8 cellular contexts compared by ENCODE assay signal in the genomic region with DNA sequence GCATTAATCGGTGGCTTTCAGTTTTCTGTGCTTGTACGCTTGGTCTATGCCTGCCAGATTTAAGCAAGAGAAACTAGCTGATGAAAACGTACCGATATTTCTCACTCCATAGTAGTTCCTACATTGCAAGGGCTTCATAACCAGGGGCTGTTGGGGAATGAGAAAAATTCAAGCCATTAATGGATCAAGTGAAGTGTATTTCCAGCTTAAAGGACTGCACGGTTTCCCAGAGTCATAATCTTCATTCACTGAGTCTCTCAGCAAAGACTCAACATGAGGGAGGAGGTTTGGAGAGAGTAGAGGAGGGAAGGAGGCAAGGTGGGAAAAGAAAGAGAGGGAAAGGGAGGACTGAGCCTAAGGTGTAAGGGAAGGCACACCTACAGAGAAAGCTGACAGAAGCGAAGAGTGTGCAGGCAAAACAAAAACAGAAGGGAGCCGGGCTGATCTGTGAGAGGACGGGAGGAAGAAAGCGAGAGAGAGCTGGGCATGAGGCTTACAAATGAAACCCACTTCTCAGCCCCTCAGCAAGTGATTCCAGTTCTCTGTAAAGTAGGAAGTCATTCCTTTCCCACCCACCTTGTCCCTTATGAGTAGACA. TPM values are rescaled to one million over a fixed set of nuclear protein-coding genes. Genes with fewer than 3 reads are reported as not detected.
DNase-seq lines count a peak whose midpoint lies in the region; TF ChIP-seq lines count a peak whose summit lies in the region.

No MANE protein-coding gene starts in this region.

- H3K27ac ChIP-seq in colonic mucosa (peak overlapping the region; percentile 48), neuronal stem cell (replicated peaks; ENCODE audit: low read length) (no peak overlapping the region)

- H3K79me1 ChIP-seq in neuronal stem cell (ENCODE audit: low read depth, low read length), result no peaks in the 10 kb centered on the region

- H2BK12ac ChIP-seq in neuronal stem cell (ENCODE audit: low read length), result no peak overlapping the region

- no CpG with 5 or more reads among the region's 9 CpGs for WGBS in neuronal stem cell (ENCODE audit: extremely low coverage in 2 of 2, insufficient read length in 2 of 2, insufficient replicate concordance in 1 of 2), 2 donors

- no peak overlapping the region for H3K18ac ChIP-seq in neuronal stem cell (ENCODE audit: low read length)

- H3K36me3 ChIP-seq in colonic mucosa, result no peaks in the 10 kb centered on the region
- H3K36me3 ChIP-seq in neuronal stem cell (replicated peaks in 1 of 2; ENCODE audit: control insufficient read depth in 2 of 2, insufficient read depth in 2 of 2, low read length in 2 of 2), result no peaks in the 10 kb centered on the region

- H2BK120ac ChIP-seq in neuronal stem cell (ENCODE audit: low read depth, low read length), result no peak overlapping the region

- H3K9me3 ChIP-seq in colonic mucosa (no peaks in the 10 kb centered on the region), neuronal stem cell (replicated peaks in 1 of 2; ENCODE audit: control insufficient read depth in 2 of 2, insufficient read depth in 1 of 2, low read depth in 1 of 2, low read length in 2 of 2) (peaks cover 0 to 2% of the 10 kb centered on the region in 2 donors)

- H3K4me1 Mint-ChIP-seq in activated CD4-positive, alpha-beta T cell treated with anti-CD3 and anti-CD28 coated beads, Interleukin-2, amount 10 ng/mL, durations not matched to agents 24 days and 14 days, result peaks cover 64% of the 10 kb centered on the region
- peaks cover 15 to 31% (median 27%) of the 10 kb centered on the region in 3 donors for H3K4me1 Mint-ChIP-seq in IgD-negative memory B cell

- H4K91ac ChIP-seq in neuronal stem cell (ENCODE audit: low read depth, low read length, poor library complexity), result no peak overlapping the region

- H3K4me3 ChIP-seq in colonic mucosa (peak overlapping the region; percentile 14), neuronal stem cell (ENCODE audit: low read length in 2 of 2) (no peak overlapping the region)

- H3K4me2 ChIP-seq in neuronal stem cell (ENCODE audit: insufficient read depth, low read length, poor library complexity, severe bottlenecking), result no peak overlapping the region

- TF ChIP-seq CTCF in colonic mucosa (IDR thresholded peaks at IDR 0.05), result no peak

- H2BK15ac ChIP-seq in neuronal stem cell (ENCODE audit: low read length), result no peak overlapping the region

- H3K27ac Mint-ChIP-seq in activated CD4-positive, alpha-beta T cell treated with anti-CD3 and anti-CD28 coated beads, Interleukin-2, amount 10 ng/mL, durations not matched to agents 24 days and 14 days, result peak overlapping the region; percentile 99
- H3K27ac Mint-ChIP-seq in IgD-negative memory B cell, result peak overlapping the region; percentile 53 to 92 (median 85)

- H3K4ac ChIP-seq in neuronal stem cell (ENCODE audit: low read length), result no peak overlapping the region

- no peak overlapping the region for H3K14ac ChIP-seq in neuronal stem cell (ENCODE audit: low read length)

- no peaks in the 10 kb centered on the region for H3K4me1 ChIP-seq in colonic mucosa
- no peaks in the 10 kb centered on the region for H3K4me1 ChIP-seq in neuronal stem cell (ENCODE audit: control insufficient read depth in 2 of 2, insufficient read depth in 1 of 2, low read depth in 1 of 2, low read length in 2 of 2)

- peaks cover 66% of the 10 kb centered on the region for H3K36me3 Mint-ChIP-seq in activated CD4-positive, alpha-beta T cell treated with anti-CD3 and anti-CD28 coated beads, Interleukin-2, amount 10 ng/mL, durations not matched to agents 24 days and 14 days (ENCODE audit: low read depth)
- peaks cover 27% of the 10 kb centered on the region for H3K36me3 Mint-ChIP-seq in IgD-negative memory B cell

- no peak overlapping the region for H4K8ac ChIP-seq in neuronal stem cell (ENCODE audit: low read depth, low read length)

- H3K4me3 Mint-ChIP-seq in activated CD4-positive, alpha-beta T cell treated with anti-CD3 and anti-CD28 coated beads, Interleukin-2, amount 10 ng/mL, durations not matched to agents 24 days and 14 days, result peak overlapping the region; percentile 98
- H3K4me3 Mint-ChIP-seq in IgD-negative memory B cell, result peak overlapping the region; percentile 89 to 95 (median 92)

- H3K27me3 Mint-ChIP-seq in activated CD4-positive, alpha-beta T cell treated with anti-CD3 and anti-CD28 coated beads, Interleukin-2, amount 10 ng/mL, durations not matched to agents 24 days and 14 days, result no peaks in the 10 kb centered on the region
- no peaks in the 10 kb centered on the region for H3K27me3 Mint-ChIP-seq in IgD-negative memory B cell

- H2BK5ac ChIP-seq in neuronal stem cell (ENCODE audit: low read length), result no peak overlapping the region

- H2AFZ ChIP-seq in neuronal stem cell (ENCODE audit: low read length), result peak overlapping the region; percentile 44

- DNase-seq in activated CD4-positive, alpha-beta T cell treated with anti-CD3 and anti-CD28 coated beads, Interleukin-2, amount 10 ng/mL, durations not matched to agents 24 days and 14 days, result peak; percentile 77
- no peak for DNase-seq in activated CD4-positive, alpha-beta T cell treated with anti-CD3 and anti-CD28 coated beads for 1 hour
- no peak for DNase-seq in colonic mucosa
- no peak for DNase-seq in neuronal stem cell (ENCODE audit: low spot score)
- no peak for DNase-seq in COLO668 (lab: John Stamatoyannopoulos, UW; ENCODE audit: unreplicated experiment)
- no peak for DNase-seq in hypothalamus (lab: John Stamatoyannopoulos, UW)
- DNase-seq in retina, result no peak

- H3K9ac ChIP-seq in colonic mucosa (ENCODE audit: low read depth in 2 of 2, low read length in 2 of 2) (peak overlapping the region; percentile 48 to 49), neuronal stem cell (ENCODE audit: low read depth, low read length, poor library complexity) (no peak overlapping the region)

- no peaks in the 10 kb centered on the region for H3K27me3 ChIP-seq in colonic mucosa
- no peaks in the 10 kb centered on the region for H3K27me3 ChIP-seq in neuronal stem cell (ENCODE audit: control insufficient read depth in 3 of 3, insufficient read depth in 3 of 3, low read depth in 1 of 3, low read length in 3 of 3)

- no peak overlapping the region for H2AK5ac ChIP-seq in neuronal stem cell (ENCODE audit: low read depth, low read length)

- intact Hi-C loops in activated CD4-positive, alpha-beta T cell treated with anti-CD3 and anti-CD28 coated beads, Interleukin-2, amount 10 ng/mL, durations not matched to agents 24 days and 14 days (cut with micrococcal nuclease), result loop anchor here (2.0 to 5.0 kb wide), 3 partner anchors 31 to 119 kb away; partner anchors contain the start of genes GIMAP1 and GIMAP4
- intact Hi-C loops in colonic mucosa (cut with DNase I), result no loop called here

- peaks cover 32% of the 10 kb centered on the region for H3K9me3 Mint-ChIP-seq in activated CD4-positive, alpha-beta T cell treated with anti-CD3 and anti-CD28 coated beads, Interleukin-2, amount 10 ng/mL, durations not matched to agents 24 days and 14 days
- peaks cover 0 to 10% (median 0%) of the 10 kb centered on the region in 3 donors for H3K9me3 Mint-ChIP-seq in IgD-negative memory B cell

- no peak overlapping the region for H3K23ac ChIP-seq in neuronal stem cell (ENCODE audit: low read depth, low read length, poor library complexity)

RNA-seq across cellular contexts. Expression of gene GIMAP2, which starts 0.6 kb away (rescaled TPM):
- 28.2 TPM in 2 replicates for total RNA-seq in activated CD4-positive, alpha-beta T cell treated with anti-CD3 and anti-CD28 coated beads, Interleukin-2, amount 10 ng/mL, durations not matched to agents 24 days and 14 days
- 11.9 TPM for polyA plus RNA-seq in IgD-negative memory B cell
- total RNA-seq in colonic mucosa, result 1 to 10 TPM; 6.5 to 6.9 TPM
- not detected for polyA plus RNA-seq in neuronal stem cell (2013, experiment 1 of 2)
- not detected for polyA plus RNA-seq in neuronal stem cell (2013, experiment 2 of 2)

RNA-seq across cellular contexts. Expression of gene GIMAP1, which starts 30.3 kb away (rescaled TPM):
- total RNA-seq in activated CD4-positive, alpha-beta T cell treated with anti-CD3 and anti-CD28 coated beads, Interleukin-2, amount 10 ng/mL, durations not matched to agents 24 days and 14 days, result 4.9 and 6.0 TPM in 2 replicates
- polyA plus RNA-seq in IgD-negative memory B cell, result 3.0 TPM
- 1 to 10 TPM in 1 of 2 donors, under 1 TPM in 1; 0.94 to 1.6 TPM for total RNA-seq in colonic mucosa
- polyA plus RNA-seq in neuronal stem cell (2013, experiment 1 of 2), result not detected
- not detected for polyA plus RNA-seq in neuronal stem cell (2013, experiment 2 of 2)

RNA-seq across cellular contexts. Expression of gene GIMAP5, which starts 51.1 kb away (rescaled TPM):
- 44.4 and 50.9 TPM in 2 replicates for total RNA-seq in activated CD4-positive, alpha-beta T cell treated with anti-CD3 and anti-CD28 coated beads, Interleukin-2, amount 10 ng/mL, durations not matched to agents 24 days and 14 days
- 16.3 TPM for polyA plus RNA-seq in IgD-negative memory B cell
- 1 to 10 TPM; 2.5 to 5.2 TPM for total RNA-seq in colonic mucosa
- not detected for polyA plus RNA-seq in neuronal stem cell (2013, experiment 1 of 2)
- not detected for polyA plus RNA-seq in neuronal stem cell (2013, experiment 2 of 2)

RNA-seq across cellular contexts. Expression of gene GIMAP6, which starts 53.9 kb away (rescaled TPM):
- 35.5 and 35.8 TPM in 2 replicates for total RNA-seq in activated CD4-positive, alpha-beta T cell treated with anti-CD3 and anti-CD28 coated beads, Interleukin-2, amount 10 ng/mL, durations not matched to agents 24 days and 14 days
- 4.6 TPM for polyA plus RNA-seq in IgD-negative memory B cell
- total RNA-seq in colonic mucosa, result 1 to 10 TPM; 4.8 to 7.1 TPM
- not detected for polyA plus RNA-seq in neuronal stem cell (2013, experiment 1 of 2)
- not detected for polyA plus RNA-seq in neuronal stem cell (2013, experiment 2 of 2)
